Comparison of ENCODE assay signal across 27 cellular contexts in genomic region chr6:149859938-149860337, GRCh38. TPM values are rescaled to one million over a fixed set of nuclear protein-coding genes. Genes with fewer than 3 reads are reported as not detected.
A peak's percentile ranks its signal among the peaks of the same experiment; 100 is the strongest.
DNase-seq lines count a peak whose midpoint lies in the region; ATAC-seq, FAIRE-seq and TF ChIP-seq lines count a peak whose summit lies in the region.
"Had no signal": no experiment of that assay in that cellular context is flagged by ENCODE, and none has a peak within 500 bp of the region (broad histone marks: within the 10 kb centered on the region; RNA-seq: fewer than 3 reads in every experiment).

No MANE protein-coding gene starts in this region.

- ATAC-seq in A549 (no peak), pancreas (no peak)
- ATAC-seq: activated T-cell treated with anti-CD3 and anti-CD28 coated beads, Interleukin-2, amount 50 U/mL, for 4 hours; heart right ventricle; K562; stimulated activated naive CD8-positive, alpha-beta T cell treated with anti-CD3 and anti-CD28 coated beads, Interleukin-15, Interleukin-2, amounts not matched to agents 100 U/mL and 50 U/mL, for 24 hours had no signal

- POLR2A ChIA-PET in A549 (lab: Yijun Ruan, JAX), result no interaction called here

- H3K27me3 ChIP-seq in SJSA1 (replicated peaks) (no peaks in the 10 kb centered on the region), pancreas (no peaks in the 10 kb centered on the region)
- H3K27me3 ChIP-seq: heart right ventricle, Peyer's patch had no signal

- intact Hi-C loops in pancreas (cut with DNase I), result loop anchor here in 1 of 3 donors (10.0 kb wide), 1 partner anchor 125 kb away; no protein-coding TSS in a partner anchor

- DNase-seq in A549 (ENCODE audit: low read depth in 1 of 2, low spot score in 1 of 2) (no peak), HuH-7 (ENCODE audit: low spot score) (peak; percentile 45), SJSA1 (ENCODE audit: low read depth in 1 of 2, low spot score in 2 of 2) (no peak), pancreas (no peak), NCI-H446 (lab: John Stamatoyannopoulos, UW) (no peak), AG08395 (ENCODE audit: low spot score) (no peak), OCI-M2 (lab: John Stamatoyannopoulos, UW; ENCODE audit: unreplicated experiment) (no peak), NCI-H187 treated with DMSO at 0.1 percent for 48 hours (lab: John Stamatoyannopoulos, UW) (no peak)
- DNase-seq: activated B cell treated with CpG ODN at 0.5 μM for 24 hours; activated CD4-positive, alpha-beta T cell treated with anti-CD3 and anti-CD28 coated beads, Interleukin-2, amount 50 U/mL, for 1 hour; activated naive CD4-positive, alpha-beta T cell; activated T-cell treated with anti-CD3 and anti-CD28 coated beads, Interleukin-2, amount 50 U/mL, for 4 hours; effector CD4-positive, alpha-beta T cell; H9; heart right ventricle; NCI-H1436; NK-92 treated with Interleukin-12 subunit alpha and Interleukin-12 subunit beta, amount 100 ng/mL, for 24 hours; Peyer's patch; stimulated activated naive CD8-positive, alpha-beta T cell treated with anti-CD3 and anti-CD28 coated beads, Interleukin-15, Interleukin-2, amounts not matched to agents 100 U/mL and 50 U/mL, for 24 hours; T-helper 1 cell had no signal

- H3K27ac ChIP-seq in A549, result peak overlapping the region in 1 of 2 experiments; percentile 99; a peak in 4 of 6 replicates
- H3K27ac ChIP-seq in SJSA1, result peak overlapping the region; percentile 88
- H3K27ac ChIP-seq in pancreas, result peak overlapping the region in 3 of 4 donors; percentile 19 to 62 (median 37)
- H3K27ac ChIP-seq: C4-2B, heart right ventricle, Peyer's patch had no signal

- WGBS in A549 (ENCODE audit: missing lambda C conversion rate), result 86% methylated on average over 3 of the region's 3 CpGs
- WGBS in pancreas, 2 donors, result 40 to 55% methylated on average over 3 of the region's 3 CpGs

- no peak for TF ChIP-seq RAD21 in A549 (conservative IDR thresholded peaks at IDR 0.05 in 1 of 2, IDR thresholded peaks at IDR 0.05 in 1 of 2)

- peak overlapping the region; percentile 92 for H3K4me2 ChIP-seq in A549

- CTCF ChIA-PET in A549 (lab: Yijun Ruan, JAX), result interaction anchor here (2.5 kb wide), 1 partner anchor 19 kb away, joined by 10 read pairs; no protein-coding TSS in a partner anchor

- TF ChIP-seq POLR2A in A549 (IDR thresholded peaks at IDR 0.05; ENCODE audit: low read length), result no peak

- TF ChIP-seq CTCF in A549 (IDR thresholded peaks at IDR 0.05), result no peak
- TF ChIP-seq CTCF in pancreas (IDR thresholded peaks at IDR 0.05), result no peak

- H3K4me1 ChIP-seq in A549 (peaks cover 69% of the 10 kb centered on the region), SJSA1 (replicated peaks) (peaks cover 80% of the 10 kb centered on the region), pancreas (peaks cover 0 to 25% (median 11%) of the 10 kb centered on the region in 3 donors)

- no peak for TF ChIP-seq EP300 in A549 (IDR thresholded peaks at IDR 0.05)

- no peak for FAIRE-seq in A549 (lab: Jason Lieb, UNC)
- no peak for FAIRE-seq in pancreas (lab: Jason Lieb, UNC)
- FAIRE-seq: colon, K562 had no signal

- peaks cover 18% of the 10 kb centered on the region for H3K36me3 ChIP-seq in SJSA1
- H3K36me3 ChIP-seq in pancreas, result no peaks in the 10 kb centered on the region
- H3K36me3 ChIP-seq: heart right ventricle, Peyer's patch had no signal

- H3K4me3 ChIP-seq in A549, result 0 out of 3 replicates have a peak overlapping the region, but pooled peaks have one; percentile 15
- H3K4me3 ChIP-seq in SJSA1, result no peak overlapping the region
- no peak overlapping the region for H3K4me3 ChIP-seq in pancreas
- H3K4me3 ChIP-seq: heart right ventricle, K562, Peyer's patch had no signal

- H3K9me3 ChIP-seq in A549 (no peaks in the 10 kb centered on the region), SJSA1 (replicated peaks) (peaks cover 5% of the 10 kb centered on the region; the same call in 1 of the 2 replicates), pancreas (no peaks in the 10 kb centered on the region)
- H3K9me3 ChIP-seq: Caco-2, heart right ventricle, Peyer's patch had no signal

TF ChIP-seq in A549, 52 proteins besides CTCF, POLR2A, EP300 and RAD21:
- no peak for TF ChIP-seq TFCP2L1 (CRISPR knock-in tag; IDR thresholded peaks at IDR 0.05)
- no peak for TF ChIP-seq MYC (IDR thresholded peaks at IDR 0.05; ENCODE audit: borderline replicate concordance, low read length)
- no peak for TF ChIP-seq MAX (IDR thresholded peaks at IDR 0.05)
- no peak for TF ChIP-seq CBX8 (IDR thresholded peaks at IDR 0.05)
- TF ChIP-seq ZFP36 (IDR thresholded peaks at IDR 0.05; ENCODE audit: borderline replicate concordance, partially characterized antibody), result no peak
- TF ChIP-seq FOXS1 (CRISPR knock-in tag; IDR thresholded peaks at IDR 0.05), result no peak
- no peak for TF ChIP-seq POLR2AphosphoS2 (conservative IDR thresholded peaks at IDR 0.05; ENCODE audit: low read length)
- TF ChIP-seq HDAC2 (IDR thresholded peaks at IDR 0.05), result no peak
- TF ChIP-seq ZC3H11A (IDR thresholded peaks at IDR 0.05), result no peak
- no peak for TF ChIP-seq SREBF2 (IDR thresholded peaks at IDR 0.05)

RNA-seq across cellular contexts. Expression of gene LRP11, which starts 4.2 kb away (rescaled TPM):
- polyA plus RNA-seq in A549 (2011; rRNA removed) (57.7 and 59.2 TPM in 2 replicates), A549 (2017; fragmentation: RNase III; extraction: RNeasy Plus Mini Kit Qiagen cat#74134 plus additional on column Dnase treatment) (37.4 to 53.8 TPM (median 48.9 TPM) in 3 replicates), pancreas (10 to 100 TPM in 1 of 2 donors, 1 to 10 TPM in 1; 5.4 to 19.7 TPM)
- 21.1 and 28.5 TPM in 2 replicates for polyA plus RNA-seq in A549 (2012; cell fraction: cytosol; rRNA removed)
- polyA plus RNA-seq in A549 (2012; cell fraction: nucleus; rRNA removed), result 18.2 and 23.9 TPM in 2 replicates
- 78.1 and 98.4 TPM in 2 replicates for polyA minus RNA-seq in A549 (2011; rRNA and poly(A)+ RNA removed)
- 55.7 and 143 TPM in 2 replicates for total RNA-seq in SJSA1 (2014; rRNA removed; shearing (Covaris generic))
- total RNA-seq in pancreas, result 10 to 100 TPM; 10.9 to 22.2 (median 15.2) TPM

RNA-seq across cellular contexts. Expression of gene RAET1E, which starts 38.0 kb away (rescaled TPM):
- 2.8 and 4.2 TPM in 2 replicates for polyA plus RNA-seq in A549 (2011; rRNA removed)
- 0.66 and 0.98 TPM in 2 replicates for polyA plus RNA-seq in A549 (2012; cell fraction: cytosol; rRNA removed)
- polyA plus RNA-seq in A549 (2012; cell fraction: nucleus; rRNA removed), result 0.32 and 1.1 TPM in 2 replicates
- polyA plus RNA-seq in A549 (2017; fragmentation: RNase III; extraction: RNeasy Plus Mini Kit Qiagen cat#74134 plus additional on column Dnase treatment), result 3.3 to 5.4 TPM (median 4.5 TPM) in 3 replicates
- 0.44 and 2.6 TPM in 2 replicates for polyA minus RNA-seq in A549 (2011; rRNA and poly(A)+ RNA removed)
- 0.28 TPM in 1 of 2 replicates, not detected in the other for total RNA-seq in SJSA1 (2014; rRNA removed; shearing (Covaris generic))
- total RNA-seq in pancreas, result under 1 TPM in 1 of 6 donors, not detected in 5; 0.09 TPM
- not detected for polyA plus RNA-seq in pancreas
- total RNA-seq: activated B cell treated with CpG ODN at 0.5 μM for 24 hours; activated T-cell treated with anti-CD3 and anti-CD28 coated beads, Interleukin-2, amount 50 U/mL, for 4 hours; Caco-2; epithelial cell of proximal tubule; H9; K562; lung microvascular endothelial cell; Peyer's patch; SK-MEL-5 had no signal
- polyA plus RNA-seq: K562 had no signal
